ENCODE assay signal across 16 cellular contexts in the genomic region with DNA sequence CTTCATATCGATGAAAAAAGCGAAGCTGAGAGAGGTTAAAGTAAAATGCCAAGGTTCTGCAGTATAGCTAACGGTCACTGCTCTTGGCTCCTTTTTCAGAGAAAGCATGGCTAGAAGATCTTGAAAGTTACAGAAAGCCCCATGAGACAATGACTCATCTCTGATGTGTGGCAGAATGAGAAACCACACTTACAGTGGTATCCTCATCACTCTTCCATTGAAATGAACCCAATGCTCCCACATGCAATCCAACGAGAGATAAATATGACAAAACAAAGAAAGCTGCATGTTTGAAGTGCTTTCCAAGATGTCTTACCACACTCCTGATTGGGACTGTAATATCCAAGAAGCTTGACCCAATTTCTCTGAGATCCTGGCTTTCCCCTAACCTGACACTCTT.
A peak's percentile ranks its signal among the peaks of the same experiment; 100 is the strongest.
DNase-seq lines count a peak whose midpoint lies in the region; ATAC-seq and TF ChIP-seq lines count a peak whose summit lies in the region.
"Had no signal": no experiment of that assay in that cellular context is flagged by ENCODE, and none has a peak within 500 bp of the region (broad histone marks: within the 10 kb centered on the region; RNA-seq: fewer than 3 reads in every experiment).

No MANE protein-coding gene starts in this region.

- peaks cover 13% of the 10 kb centered on the region for H3K9me3 Mint-ChIP-seq in activated naive CD8-positive, alpha-beta T cell treated with anti-CD3 and anti-CD28 coated beads, Interleukin-2, amount 50 U/mL, for 24 hours
- H3K9me3 Mint-ChIP-seq in activated naive CD8-positive, alpha-beta T cell treated with anti-CD3 and anti-CD28 coated beads for 36 hours, result no peaks in the 10 kb centered on the region
- H3K9me3 Mint-ChIP-seq in activated T-helper 17 cell treated with anti-CD3 and anti-CD28 coated beads, Interleukin-2, amount 50 U/mL, for 72 hours, result peaks cover 8% of the 10 kb centered on the region

- TF ChIP-seq POLR2A in lower leg skin (IDR thresholded peaks at IDR 0.05), result no peak

- H3K27ac Mint-ChIP-seq in activated naive CD8-positive, alpha-beta T cell treated with anti-CD3 and anti-CD28 coated beads, Interleukin-2, amount 50 U/mL, for 24 hours, result no peak overlapping the region
- H3K27ac Mint-ChIP-seq in activated naive CD8-positive, alpha-beta T cell treated with anti-CD3 and anti-CD28 coated beads for 36 hours, result no peak overlapping the region
- H3K27ac Mint-ChIP-seq in activated T-helper 17 cell treated with anti-CD3 and anti-CD28 coated beads, Interleukin-2, amount 50 U/mL, for 72 hours, result peak overlapping the region; percentile 6
- H3K27ac Mint-ChIP-seq: activated CD8-positive, alpha-beta memory T cell treated with anti-CD3 and anti-CD28 coated beads, Interleukin-2, amount 10 ng/mL, durations not matched to agents 7 days and 5 days had no signal

- TF ChIP-seq CTCF in lower leg skin (IDR thresholded peaks at IDR 0.05), result no peak

- H3K27me3 Mint-ChIP-seq in activated naive CD8-positive, alpha-beta T cell treated with anti-CD3 and anti-CD28 coated beads, Interleukin-2, amount 50 U/mL, for 24 hours, result no peaks in the 10 kb centered on the region
- H3K27me3 Mint-ChIP-seq in activated naive CD8-positive, alpha-beta T cell treated with anti-CD3 and anti-CD28 coated beads for 36 hours, result no peaks in the 10 kb centered on the region
- no peaks in the 10 kb centered on the region for H3K27me3 Mint-ChIP-seq in activated T-helper 17 cell treated with anti-CD3 and anti-CD28 coated beads, Interleukin-2, amount 50 U/mL, for 72 hours
- H3K27me3 Mint-ChIP-seq: activated CD8-positive, alpha-beta memory T cell treated with anti-CD3 and anti-CD28 coated beads, Interleukin-2, amount 10 ng/mL, durations not matched to agents 7 days and 5 days had no signal

- H3K36me3 Mint-ChIP-seq in activated naive CD8-positive, alpha-beta T cell treated with anti-CD3 and anti-CD28 coated beads, Interleukin-2, amount 50 U/mL, for 24 hours (ENCODE audit: low read depth), result no peaks in the 10 kb centered on the region
- H3K36me3 Mint-ChIP-seq in activated naive CD8-positive, alpha-beta T cell treated with anti-CD3 and anti-CD28 coated beads for 36 hours, result peaks cover 4% of the 10 kb centered on the region
- H3K36me3 Mint-ChIP-seq in activated T-helper 17 cell treated with anti-CD3 and anti-CD28 coated beads, Interleukin-2, amount 50 U/mL, for 72 hours (ENCODE audit: low read depth), result no peaks in the 10 kb centered on the region
- H3K36me3 Mint-ChIP-seq: activated CD8-positive, alpha-beta memory T cell treated with anti-CD3 and anti-CD28 coated beads, Interleukin-2, amount 10 ng/mL, durations not matched to agents 7 days and 5 days had no signal

- intact Hi-C loops in lower leg skin (cut with DNase I; ENCODE audit: low total_unique reads), result no loop called here

- peaks cover 14% of the 10 kb centered on the region for H3K4me1 Mint-ChIP-seq in activated naive CD8-positive, alpha-beta T cell treated with anti-CD3 and anti-CD28 coated beads, Interleukin-2, amount 50 U/mL, for 24 hours
- peaks cover 12% of the 10 kb centered on the region for H3K4me1 Mint-ChIP-seq in activated naive CD8-positive, alpha-beta T cell treated with anti-CD3 and anti-CD28 coated beads for 36 hours
- no peaks in the 10 kb centered on the region for H3K4me1 Mint-ChIP-seq in activated T-helper 17 cell treated with anti-CD3 and anti-CD28 coated beads, Interleukin-2, amount 50 U/mL, for 72 hours

- no peak overlapping the region for H3K4me3 ChIP-seq in lower leg skin (ENCODE audit: low read depth, poor library complexity, severe bottlenecking)
- H3K4me3 ChIP-seq: esophagus squamous epithelium, MG63, ovary had no signal

- no peak for DNase-seq in activated naive CD8-positive, alpha-beta T cell treated with anti-CD3 and anti-CD28 coated beads, Interleukin-2, amount 50 U/mL, for 24 hours
- DNase-seq in activated naive CD8-positive, alpha-beta T cell treated with anti-CD3 and anti-CD28 coated beads for 36 hours, result no peak
- DNase-seq in glomerular visceral epithelial cell (ENCODE audit: extremely low spot score) (peak; percentile 54), NCI-H1417 treated with DMSO at 0.1 percent for 48 hours (lab: John Stamatoyannopoulos, UW) (no peak), amygdala (lab: John Stamatoyannopoulos, UW) (no peak), iPS-NIHi7 (ENCODE audit: extremely low spot score) (no peak), lower leg skin (ENCODE audit: low spot score in 2 of 2) (no peak)
- DNase-seq: activated CD8-positive, alpha-beta memory T cell treated with anti-CD3 and anti-CD28 coated beads, Interleukin-2, amount 10 ng/mL, durations not matched to agents 7 days and 5 days; esophagus squamous epithelium; MG63; midbrain; NCI-H2171 treated with DMSO at 0.1 percent for 48 hours; ovary; small intestine; substantia nigra had no signal

- 64 to 75% methylated on average over 4 of the region's 4 CpGs for WGBS in lower leg skin, 2 donors

- no peak overlapping the region for H3K4me3 Mint-ChIP-seq in activated naive CD8-positive, alpha-beta T cell treated with anti-CD3 and anti-CD28 coated beads, Interleukin-2, amount 50 U/mL, for 24 hours
- no peak overlapping the region for H3K4me3 Mint-ChIP-seq in activated naive CD8-positive, alpha-beta T cell treated with anti-CD3 and anti-CD28 coated beads for 36 hours
- H3K4me3 Mint-ChIP-seq in activated T-helper 17 cell treated with anti-CD3 and anti-CD28 coated beads, Interleukin-2, amount 50 U/mL, for 72 hours, result no peak overlapping the region
- H3K4me3 Mint-ChIP-seq: activated CD8-positive, alpha-beta memory T cell treated with anti-CD3 and anti-CD28 coated beads, Interleukin-2, amount 10 ng/mL, durations not matched to agents 7 days and 5 days had no signal

- ATAC-seq in activated naive CD8-positive, alpha-beta T cell treated with anti-CD3 and anti-CD28 coated beads, Interleukin-2, amount 50 U/mL, for 24 hours, result peak; percentile 53
- peak; percentile 75 for ATAC-seq in activated T-helper 17 cell treated with anti-CD3 and anti-CD28 coated beads, Interleukin-2, amount 50 U/mL, for 72 hours (replicated peaks)
- ATAC-seq: activated CD8-positive, alpha-beta memory T cell treated with anti-CD3 and anti-CD28 coated beads, Interleukin-2, amount 10 ng/mL, durations not matched to agents 7 days and 5 days had no signal
